In genomic region chr2:174322139-174322538, GRCh38 we compare ENCODE assay signal across 11 cellular contexts. TPM values are rescaled to one million over a fixed set of nuclear protein-coding genes. Genes with fewer than 3 reads are reported as not detected.
"Had no signal": no experiment of that assay in that cellular context is flagged by ENCODE, and none has a peak within 500 bp of the region (broad histone marks: within the 10 kb centered on the region; RNA-seq: fewer than 3 reads in every experiment).

No MANE protein-coding gene starts in this region.

- H3K36me3 ChIP-seq: HAP-1 had no signal

- H3K27ac ChIP-seq: GM23248 had no signal

- FAIRE-seq: H1, H54 had no signal

- H3K4me1 ChIP-seq: HAP-1 had no signal

- H3K4me2 ChIP-seq: GM23338 had no signal

- ATAC-seq: GM23338, HCT116 had no signal

- H3K9ac ChIP-seq: GM23248 had no signal

- H2AFZ ChIP-seq: GM23248, GM23338 had no signal

- H3K9me3 ChIP-seq: HAP-1 had no signal

- H3K4me3 ChIP-seq: GM23248, GM23338, HAP-1 had no signal

- DNase-seq: GM23248, GOT3, H7, H9, HCEC 1CT, HFFc6 had no signal

RNA-seq across cellular contexts. Expression of gene SP9, which starts 12.6 kb away (rescaled TPM):
- total RNA-seq: GM23248, H9, HFFc6 had no signal
- polyA plus RNA-seq: GM23248, GM23338 had no signal
